Comparison of ENCODE assay signal across 9 cellular contexts in the genomic region with DNA sequence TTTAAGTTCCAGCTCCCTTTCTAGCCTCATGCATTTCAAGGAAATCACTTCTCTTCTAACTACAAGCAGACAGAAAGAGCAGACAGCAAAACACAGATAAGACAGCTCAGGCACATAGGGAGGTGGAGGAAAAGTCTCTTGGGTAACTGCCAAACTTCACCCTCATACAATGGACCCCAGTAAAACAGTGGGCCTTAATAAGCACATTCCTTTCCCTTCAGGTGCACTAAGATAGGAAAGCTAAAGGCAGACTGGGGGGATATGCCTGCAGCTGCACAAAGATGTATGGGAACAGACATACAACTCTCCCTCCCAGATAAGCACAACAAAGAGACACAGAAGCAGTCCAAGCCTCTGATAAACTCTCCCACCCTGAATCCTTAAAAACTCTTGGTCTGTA. TPM values are rescaled to one million over a fixed set of nuclear protein-coding genes. Genes with fewer than 3 reads are reported as not detected.
"Had no signal": no experiment of that assay in that cellular context is flagged by ENCODE, and none has a peak within 500 bp of the region (broad histone marks: within the 10 kb centered on the region; RNA-seq: fewer than 3 reads in every experiment).

No MANE protein-coding gene starts in this region.

RNA-seq across cellular contexts. Expression of gene CLEC4C, which starts 16.2 kb away (rescaled TPM):
- total RNA-seq: HepG2, HT1080, IMR-90, M059J, PC-3, Peyer's patch, Right ventricle myocardium inferior, RPMI7951, SJCRH30 had no signal
- polyA plus RNA-seq: HepG2, IMR-90 had no signal

RNA-seq across cellular contexts. Expression of gene DPPA3, which starts 19.8 kb away (rescaled TPM):
- total RNA-seq: HepG2, HT1080, IMR-90, M059J, PC-3, Peyer's patch, Right ventricle myocardium inferior, RPMI7951, SJCRH30 had no signal
- polyA plus RNA-seq: HepG2, IMR-90 had no signal

RNA-seq across cellular contexts. Expression of gene NANOGNB, which starts 34.0 kb away (rescaled TPM):
- total RNA-seq: HepG2, HT1080, IMR-90, M059J, PC-3, Peyer's patch, Right ventricle myocardium inferior, RPMI7951, SJCRH30 had no signal
- polyA plus RNA-seq: HepG2, IMR-90 had no signal

RNA-seq across cellular contexts. Expression of gene GDF3, which starts 35.4 kb away (rescaled TPM):
- total RNA-seq: HepG2, HT1080, IMR-90, M059J, PC-3, Peyer's patch, Right ventricle myocardium inferior, RPMI7951, SJCRH30 had no signal
- polyA plus RNA-seq: HepG2, IMR-90 had no signal

RNA-seq across cellular contexts. Expression of gene NANOG, which starts 58.2 kb away (rescaled TPM):
- total RNA-seq: HT1080, IMR-90, M059J, PC-3, Peyer's patch, Right ventricle myocardium inferior, RPMI7951, SJCRH30 had no signal
- polyA plus RNA-seq: IMR-90 had no signal
